In the genomic region with DNA sequence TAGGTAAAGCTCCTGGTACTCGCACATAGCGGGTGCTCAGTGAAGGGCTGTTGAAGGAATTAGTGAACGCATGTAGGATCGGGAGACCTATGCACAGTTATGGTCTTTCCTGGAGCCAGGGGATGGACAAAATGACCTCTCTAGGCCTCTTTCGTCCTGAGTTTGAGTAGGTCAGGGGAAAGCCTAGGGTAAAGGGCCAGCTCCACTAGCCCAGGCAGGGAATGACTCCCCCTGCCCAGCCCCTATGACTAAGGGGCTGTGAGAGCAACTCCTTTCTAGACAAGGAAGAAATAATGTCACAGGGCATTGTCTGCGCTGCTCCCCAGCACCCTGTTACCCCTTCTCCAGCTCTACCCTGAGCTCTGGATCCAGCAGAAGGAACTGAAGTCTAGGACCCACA, we compare ENCODE assay signal across 9 cellular contexts. TPM values are rescaled to one million over a fixed set of nuclear protein-coding genes. Genes with fewer than 3 reads are reported as not detected.
DNase-seq lines count a peak whose midpoint lies in the region; ATAC-seq and TF ChIP-seq lines count a peak whose summit lies in the region.
"Had no signal": no experiment of that assay in that cellular context is flagged by ENCODE, and none has a peak within 500 bp of the region (broad histone marks: within the 10 kb centered on the region; RNA-seq: fewer than 3 reads in every experiment).

No MANE protein-coding gene starts in this region.

- WGBS in HUES64 = 67% methylated on average over 6 of the region's 6 CpGs
- 71 to 73% methylated on average over 6 of the region's 6 CpGs for WGBS in ectodermal cell, 2 experiments
- no CpG with 5 or more reads among the region's 6 CpGs for WGBS in neuronal stem cell (ENCODE audit: extremely low coverage in 2 of 2, insufficient read length in 2 of 2, insufficient replicate concordance in 1 of 2), 2 donors

- H2BK120ac ChIP-seq in neuronal stem cell (ENCODE audit: low read depth, low read length) = no peak overlapping the region

- H3K27ac ChIP-seq in BLaER1 (peak overlapping the region; percentile 65), HUES64 (ENCODE audit: low read depth, low read length) (peak overlapping the region; percentile 54; the same call in 1 of the 2 replicates), ectodermal cell (ENCODE audit: insufficient read depth, low read depth, low read length, poor library complexity, severe bottlenecking) (peak overlapping the region; percentile 9), neuronal stem cell (replicated peaks; ENCODE audit: low read length) (peak overlapping the region; percentile 83), upper lobe of right lung (no peak overlapping the region)

- no peaks in the 10 kb centered on the region for H4K20me1 ChIP-seq in BLaER1

- no peak overlapping the region for H3K18ac ChIP-seq in neuronal stem cell (ENCODE audit: low read length)

- no peak overlapping the region for H3K23ac ChIP-seq in neuronal stem cell (ENCODE audit: low read depth, low read length, poor library complexity)

- H3K36me3 ChIP-seq in BLaER1 = no peaks in the 10 kb centered on the region
- no peaks in the 10 kb centered on the region for H3K36me3 ChIP-seq in HUES64 (ENCODE audit: insufficient read depth, low read length)
- no peaks in the 10 kb centered on the region for H3K36me3 ChIP-seq in ectodermal cell (ENCODE audit: control insufficient read depth, insufficient read depth, low read length)
- no peaks in the 10 kb centered on the region for H3K36me3 ChIP-seq in neuronal stem cell (replicated peaks in 1 of 2; ENCODE audit: control insufficient read depth in 2 of 2, insufficient read depth in 2 of 2, low read length in 2 of 2)
- no peaks in the 10 kb centered on the region for H3K36me3 ChIP-seq in upper lobe of right lung

- H3K4me2 ChIP-seq in BLaER1 (peak overlapping the region; percentile 77), neuronal stem cell (ENCODE audit: insufficient read depth, low read length, poor library complexity, severe bottlenecking) (no peak overlapping the region)

- H3K14ac ChIP-seq in neuronal stem cell (ENCODE audit: low read length) = no peak overlapping the region

- no peak overlapping the region for H2AK5ac ChIP-seq in neuronal stem cell (ENCODE audit: low read depth, low read length)

- no peak for ATAC-seq in upper lobe of right lung

- no peak overlapping the region for H3K9ac ChIP-seq in BLaER1
- H3K9ac ChIP-seq in HUES64 (ENCODE audit: low read depth, low read length) = peak overlapping the region; percentile 26; the same call in 1 of the 2 replicates
- no peak overlapping the region for H3K9ac ChIP-seq in neuronal stem cell (ENCODE audit: low read depth, low read length, poor library complexity)

- DNase-seq in neuronal stem cell (ENCODE audit: low spot score) (no peak), retina (no peak), NCI-H2081 treated with DMSO at 0.1 percent for 48 hours (lab: John Stamatoyannopoulos, UW) (no peak), upper lobe of right lung (no peak)
- DNase-seq in effector CD8-positive, alpha-beta T cell (lab: John Stamatoyannopoulos, UW) = no peak
- DNase-seq: cortex of kidney had no signal

- H4K91ac ChIP-seq in neuronal stem cell (ENCODE audit: low read depth, low read length, poor library complexity) = no peak overlapping the region

- H2BK5ac ChIP-seq in neuronal stem cell (ENCODE audit: low read length) = no peak overlapping the region

- no peak overlapping the region for H3K4ac ChIP-seq in neuronal stem cell (ENCODE audit: low read length)

- H3K9me3 ChIP-seq in BLaER1 (no peaks in the 10 kb centered on the region), HUES64 (ENCODE audit: insufficient read depth, low read depth, low read length) (no peaks in the 10 kb centered on the region), ectodermal cell (ENCODE audit: control insufficient read depth, low read length) (no peaks in the 10 kb centered on the region), neuronal stem cell (replicated peaks in 1 of 2; ENCODE audit: control insufficient read depth in 2 of 2, insufficient read depth in 1 of 2, low read depth in 1 of 2, low read length in 2 of 2) (peaks cover 0 to 1% of the 10 kb centered on the region in 2 donors), upper lobe of right lung (no peaks in the 10 kb centered on the region)

- H2AFZ ChIP-seq in neuronal stem cell (ENCODE audit: low read length) = peak overlapping the region; percentile 82

- no peak overlapping the region for H2BK15ac ChIP-seq in neuronal stem cell (ENCODE audit: low read length)

- H3K4me1 ChIP-seq in BLaER1 = peaks cover 52% of the 10 kb centered on the region
- peaks cover 14% of the 10 kb centered on the region for H3K4me1 ChIP-seq in HUES64 (ENCODE audit: insufficient read depth, low read length)
- H3K4me1 ChIP-seq in ectodermal cell (ENCODE audit: control insufficient read depth, insufficient read depth, low read length) = peaks cover 7% of the 10 kb centered on the region
- H3K4me1 ChIP-seq in neuronal stem cell (ENCODE audit: control insufficient read depth in 2 of 2, insufficient read depth in 1 of 2, low read depth in 1 of 2, low read length in 2 of 2) = peaks cover 6 to 13% of the 10 kb centered on the region in 2 donors
- H3K4me1 ChIP-seq in upper lobe of right lung = peaks cover 8% of the 10 kb centered on the region

- no peaks in the 10 kb centered on the region for H3K79me1 ChIP-seq in neuronal stem cell (ENCODE audit: low read depth, low read length)

- TF ChIP-seq CTCF in upper lobe of right lung (IDR thresholded peaks at IDR 0.05) = no peak

- no peak overlapping the region for H4K8ac ChIP-seq in neuronal stem cell (ENCODE audit: low read depth, low read length)

- H3K27me3 ChIP-seq in BLaER1 = no peaks in the 10 kb centered on the region
- H3K27me3 ChIP-seq in HUES64 (ENCODE audit: insufficient read depth, low read length) = no peaks in the 10 kb centered on the region
- no peaks in the 10 kb centered on the region for H3K27me3 ChIP-seq in ectodermal cell (ENCODE audit: control insufficient read depth, insufficient read depth, low read length, poor library complexity, severe bottlenecking)
- H3K27me3 ChIP-seq in neuronal stem cell (ENCODE audit: control insufficient read depth in 3 of 3, insufficient read depth in 3 of 3, low read depth in 1 of 3, low read length in 3 of 3) = no peaks in the 10 kb centered on the region
- no peaks in the 10 kb centered on the region for H3K27me3 ChIP-seq in upper lobe of right lung

- H2BK12ac ChIP-seq in neuronal stem cell (ENCODE audit: low read length) = no peak overlapping the region

- H3K4me3 ChIP-seq in BLaER1 (no peak overlapping the region), HUES64 (ENCODE audit: low read length) (no peak overlapping the region), ectodermal cell (ENCODE audit: insufficient read depth, low read depth, low read length) (no peak overlapping the region), neuronal stem cell (ENCODE audit: low read length in 2 of 2) (no peak overlapping the region), upper lobe of right lung (no peak overlapping the region)

- intact Hi-C loops in upper lobe of right lung (cut with DNase I) = loop anchor here (5.0 kb wide), 1 partner anchor 60 kb away; the partner anchor contains the start of gene ACBD4

RNA-seq across cellular contexts. Expression of gene FMNL1, which starts 24.6 kb away (rescaled TPM):
- polyA plus RNA-seq in HUES64 (2013, experiment 1 of 2) = 4.1 TPM
- 3.2 TPM for polyA plus RNA-seq in HUES64 (2013, experiment 2 of 2)
- 3.0 TPM for polyA plus RNA-seq in ectodermal cell (2013, experiment 1 of 4)
- polyA plus RNA-seq in ectodermal cell (2013, experiment 2 of 4) = 3.0 TPM
- polyA plus RNA-seq in ectodermal cell (2013, experiment 3 of 4) = 2.7 TPM
- polyA plus RNA-seq in ectodermal cell (2013, experiment 4 of 4) = 3.0 TPM
- 2.8 TPM for polyA plus RNA-seq in neuronal stem cell (2013, experiment 1 of 2)
- 2.9 TPM for polyA plus RNA-seq in neuronal stem cell (2013, experiment 2 of 2)
- 62.3 TPM for total RNA-seq in upper lobe of right lung

RNA-seq across cellular contexts. Expression of gene HEXIM2, which starts 35.4 kb away (rescaled TPM):
- 7.7 TPM for polyA plus RNA-seq in HUES64 (2013, experiment 1 of 2)
- polyA plus RNA-seq in HUES64 (2013, experiment 2 of 2) = 6.8 TPM
- 14.2 TPM for polyA plus RNA-seq in ectodermal cell (2013, experiment 1 of 4)
- 14.3 TPM for polyA plus RNA-seq in ectodermal cell (2013, experiment 2 of 4)
- 11.9 TPM for polyA plus RNA-seq in ectodermal cell (2013, experiment 3 of 4)
- polyA plus RNA-seq in ectodermal cell (2013, experiment 4 of 4) = 9.7 TPM
- polyA plus RNA-seq in neuronal stem cell (2013, experiment 1 of 2) = 3.9 TPM
- polyA plus RNA-seq in neuronal stem cell (2013, experiment 2 of 2) = 3.7 TPM
- 5.7 TPM for total RNA-seq in upper lobe of right lung

RNA-seq across cellular contexts. Expression of gene HEXIM1, which starts 48.8 kb away (rescaled TPM):
- polyA plus RNA-seq in HUES64 (2013, experiment 1 of 2) = 19.1 TPM
- 18.6 TPM for polyA plus RNA-seq in HUES64 (2013, experiment 2 of 2)
- polyA plus RNA-seq in ectodermal cell (2013, experiment 1 of 4) = 46.6 TPM
- 45.1 TPM for polyA plus RNA-seq in ectodermal cell (2013, experiment 2 of 4)
- polyA plus RNA-seq in ectodermal cell (2013, experiment 3 of 4) = 31.7 TPM
- 34.2 TPM for polyA plus RNA-seq in ectodermal cell (2013, experiment 4 of 4)
- 21.6 TPM for polyA plus RNA-seq in neuronal stem cell (2013, experiment 1 of 2)
- 22.5 TPM for polyA plus RNA-seq in neuronal stem cell (2013, experiment 2 of 2)
- 36.1 TPM for total RNA-seq in upper lobe of right lung
